ENCODE assay signal across 1 cellular context in genomic region chr1:208245185-208245705, GRCh38.
TF ChIP-seq lines count a peak whose summit lies in the region.

No MANE protein-coding gene starts in this region.

TF ChIP-seq in K562, 482 proteins besides CTCF, POLR2A, EP300 and RAD21 (continued from another document and continues in another):
- no peak for TF ChIP-seq MCM2 (IDR thresholded peaks at IDR 0.05; ENCODE audit: low read depth)
- peak; percentile 52; the same call in 1 of the 2 replicates for TF ChIP-seq ETV1 (tag; conservative IDR thresholded peaks at IDR 0.05; ENCODE audit: low read depth)
- no peak for TF ChIP-seq HIVEP1 (CRISPR knock-in tag; IDR thresholded peaks at IDR 0.05)
- no peak for TF ChIP-seq TCF7 (IDR thresholded peaks at IDR 0.05; ENCODE audit: borderline replicate concordance)
- no peak for TF ChIP-seq SIX5 (IDR thresholded peaks at IDR 0.05; ENCODE audit: borderline replicate concordance in 1 of 2, insufficient read depth in 1 of 2, low read depth in 1 of 2, low read length in 2 of 2)
- no peak for TF ChIP-seq NFIC (IDR thresholded peaks at IDR 0.05)
- peak; percentile 48; the same call in 1 of the 2 replicates for TF ChIP-seq HBP1 (CRISPR knock-in tag; IDR thresholded peaks at IDR 0.05)
- TF ChIP-seq JUND (IDR thresholded peaks at IDR 0.05; ENCODE audit: borderline replicate concordance, low read depth, low read length), result peak; percentile 38; the same call in 1 of the 2 replicates
- no peak for TF ChIP-seq JUND (tag; IDR thresholded peaks at IDR 0.05; ENCODE audit: borderline replicate concordance, low read depth, low read length)
- no peak for TF ChIP-seq EP400 (IDR thresholded peaks at IDR 0.05)
- TF ChIP-seq CBX5 (IDR thresholded peaks at IDR 0.05; ENCODE audit: borderline replicate concordance, low read depth), result no peak
- no peak for TF ChIP-seq KLF1 (tag; IDR thresholded peaks at IDR 0.05)
- no peak for TF ChIP-seq ZNF511 (CRISPR knock-in tag; IDR thresholded peaks at IDR 0.05)
- TF ChIP-seq, protein P1, sequence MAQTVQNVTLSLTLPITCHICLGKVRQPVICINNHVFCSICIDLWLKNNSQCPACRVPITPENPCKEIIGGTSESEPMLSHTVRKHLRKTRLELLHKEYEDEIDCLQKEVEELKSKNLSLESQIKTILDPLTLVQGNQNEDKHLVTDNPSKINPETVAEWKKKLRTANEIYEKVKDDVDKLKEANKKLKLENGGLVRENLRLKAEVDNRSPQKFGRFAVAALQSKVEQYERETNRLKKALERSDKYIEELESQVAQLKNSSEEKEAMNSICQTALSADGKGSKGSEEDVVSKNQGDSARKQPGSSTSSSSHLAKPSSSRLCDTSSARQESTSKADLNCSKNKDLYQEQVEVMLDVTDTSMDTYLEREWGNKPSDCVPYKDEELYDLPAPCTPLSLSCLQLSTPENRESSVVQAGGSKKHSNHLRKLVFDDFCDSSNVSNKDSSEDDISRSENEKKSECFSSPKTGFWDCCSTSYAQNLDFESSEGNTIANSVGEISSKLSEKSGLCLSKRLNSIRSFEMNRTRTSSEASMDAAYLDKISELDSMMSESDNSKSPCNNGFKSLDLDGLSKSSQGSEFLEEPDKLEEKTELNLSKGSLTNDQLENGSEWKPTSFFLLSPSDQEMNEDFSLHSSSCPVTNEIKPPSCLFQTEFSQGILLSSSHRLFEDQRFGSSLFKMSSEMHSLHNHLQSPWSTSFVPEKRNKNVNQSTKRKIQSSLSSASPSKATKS (CRISPR knock-in tag; IDR thresholded peaks at IDR 0.05), result no peak
- no peak for TF ChIP-seq STAT5A (IDR thresholded peaks at IDR 0.05; ENCODE audit: borderline replicate concordance, low read length)
- TF ChIP-seq MLLT1 (IDR thresholded peaks at IDR 0.05), result 0 out of 4 replicates have a peak, but pooled peaks have one; percentile 51 to 52
- TF ChIP-seq ARNT (IDR thresholded peaks at IDR 0.05), result no peak
- TF ChIP-seq TAL1 (IDR thresholded peaks at IDR 0.05), result no peak
- TF ChIP-seq RBBP5 (IDR thresholded peaks at IDR 0.05; ENCODE audit: borderline replicate concordance, insufficient read depth, low read length, poor library complexity, severe bottlenecking), result no peak
- no peak for TF ChIP-seq NR2C1 (IDR thresholded peaks at IDR 0.05)
- no peak for TF ChIP-seq NR2C1 (tag; IDR thresholded peaks at IDR 0.05)
- TF ChIP-seq, protein P2, sequence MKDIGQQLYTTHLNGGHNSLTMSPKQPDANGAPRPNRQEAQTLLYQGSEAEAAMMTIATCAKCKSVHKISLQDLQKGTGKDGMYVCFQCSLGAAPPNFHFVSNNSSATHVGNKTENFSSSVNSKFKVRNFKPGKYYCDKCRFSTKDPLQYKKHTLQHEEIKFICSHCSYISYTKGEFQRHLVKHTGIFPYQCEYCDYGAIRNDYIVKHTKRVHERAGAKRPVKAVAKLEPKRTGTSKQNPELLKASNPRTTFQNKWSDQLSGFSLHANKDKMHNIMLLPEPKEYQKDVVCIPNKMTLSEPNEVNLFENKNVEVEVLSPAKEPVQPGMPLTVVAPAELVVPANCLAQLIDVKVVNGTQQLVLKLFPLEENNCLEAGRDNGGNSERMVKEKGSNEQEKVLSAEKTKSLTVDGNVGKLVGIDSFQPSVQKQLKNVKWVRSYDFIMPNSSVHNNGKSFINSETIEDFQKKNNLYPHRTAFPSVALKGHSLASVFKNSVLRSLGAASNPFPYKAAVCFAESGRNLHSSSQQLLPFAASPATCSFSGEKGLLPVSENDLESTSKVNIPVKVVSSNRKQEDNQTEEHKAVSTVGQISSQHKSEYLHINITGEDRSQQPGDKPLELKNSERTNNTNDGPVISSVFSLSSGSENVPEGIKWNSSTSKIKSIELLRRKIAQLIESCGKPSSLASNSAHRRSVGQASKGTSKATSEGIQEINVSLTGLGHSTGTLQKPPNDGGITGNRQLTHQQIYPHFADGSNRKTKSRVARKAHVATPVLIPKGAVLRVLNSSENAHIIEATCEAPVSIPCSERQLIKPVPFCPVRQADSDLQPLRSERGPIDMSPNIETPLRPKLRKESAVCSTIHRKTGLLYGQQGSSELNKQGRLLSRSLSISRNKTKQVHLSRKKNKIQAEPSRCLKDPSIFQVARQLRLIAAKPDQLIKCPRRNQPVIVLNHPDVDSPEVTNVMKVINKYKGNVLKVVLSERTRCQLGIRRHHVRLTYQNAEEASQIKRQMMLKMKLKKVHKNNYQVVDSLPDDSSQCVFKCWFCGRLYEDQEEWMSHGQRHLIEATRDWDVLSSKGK (CRISPR knock-in tag; IDR thresholded peaks at IDR 0.05), result no peak
- TF ChIP-seq SREBF2 (CRISPR knock-in tag; IDR thresholded peaks at IDR 0.05), result no peak
- TF ChIP-seq RCOR1 (IDR thresholded peaks at IDR 0.05; ENCODE audit: borderline replicate concordance in 1 of 2, low read depth in 2 of 2, low read length in 2 of 2), result peak; percentile 77 to 87
- no peak for TF ChIP-seq GATAD2B (IDR thresholded peaks at IDR 0.05; ENCODE audit: borderline replicate concordance)
- no peak; the same call in 1 of the 2 replicates for TF ChIP-seq CTBP1 (IDR thresholded peaks at IDR 0.05; ENCODE audit: borderline replicate concordance)
- TF ChIP-seq ZBTB9 (CRISPR knock-in tag; IDR thresholded peaks at IDR 0.05), result 0 out of 2 replicates have a peak, but pooled peaks have one; percentile 49
- no peak for TF ChIP-seq THAP12 (CRISPR knock-in tag; IDR thresholded peaks at IDR 0.05)
- peak; percentile 60 for TF ChIP-seq BHLHE40 (IDR thresholded peaks at IDR 0.05; ENCODE audit: low read length)
- no peak for TF ChIP-seq POLR2H (tag; IDR thresholded peaks at IDR 0.05; ENCODE audit: low read depth)
- TF ChIP-seq HMGN3 (IDR thresholded peaks at IDR 0.05; ENCODE audit: borderline replicate concordance, extremely low read depth, insufficient read length, low read depth, low read length), result no peak
- no peak for TF ChIP-seq ZSCAN29 (IDR thresholded peaks at IDR 0.05)
- peak in 1 of 2 experiments; percentile 66; a peak in 2 of 4 replicates for TF ChIP-seq HDAC1 (IDR thresholded peaks at IDR 0.05)
- no peak for TF ChIP-seq HSF4 (CRISPR knock-in tag; IDR thresholded peaks at IDR 0.05; ENCODE audit: borderline replicate concordance)
- no peak for TF ChIP-seq HNRNPK (IDR thresholded peaks at IDR 0.05; ENCODE audit: low read depth, low read length, poor library complexity, severe bottlenecking)
- TF ChIP-seq, protein P3, sequence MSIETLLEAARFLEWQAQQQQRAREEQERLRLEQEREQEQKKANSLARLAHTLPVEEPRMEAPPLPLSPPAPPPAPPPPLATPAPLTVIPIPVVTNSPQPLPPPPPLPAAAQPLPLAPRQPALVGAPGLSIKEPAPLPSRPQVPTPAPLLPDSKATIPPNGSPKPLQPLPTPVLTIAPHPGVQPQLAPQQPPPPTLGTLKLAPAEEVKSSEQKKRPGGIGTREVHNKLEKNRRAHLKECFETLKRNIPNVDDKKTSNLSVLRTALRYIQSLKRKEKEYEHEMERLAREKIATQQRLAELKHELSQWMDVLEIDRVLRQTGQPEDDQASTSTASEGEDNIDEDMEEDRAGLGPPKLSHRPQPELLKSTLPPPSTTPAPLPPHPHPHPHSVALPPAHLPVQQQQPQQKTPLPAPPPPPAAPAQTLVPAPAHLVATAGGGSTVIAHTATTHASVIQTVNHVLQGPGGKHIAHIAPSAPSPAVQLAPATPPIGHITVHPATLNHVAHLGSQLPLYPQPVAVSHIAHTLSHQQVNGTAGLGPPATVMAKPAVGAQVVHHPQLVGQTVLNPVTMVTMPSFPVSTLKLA (conservative IDR thresholded peaks at IDR 0.05), result no peak
- no peak for TF ChIP-seq TAF7 (tag; IDR thresholded peaks at IDR 0.05)
- no peak for TF ChIP-seq FOXK1 (CRISPR knock-in tag; IDR thresholded peaks at IDR 0.05; ENCODE audit: borderline replicate concordance)
- no peak for TF ChIP-seq SRSF9 (IDR thresholded peaks at IDR 0.05; ENCODE audit: borderline replicate concordance, low read depth, low read length)
- TF ChIP-seq, protein P4, sequence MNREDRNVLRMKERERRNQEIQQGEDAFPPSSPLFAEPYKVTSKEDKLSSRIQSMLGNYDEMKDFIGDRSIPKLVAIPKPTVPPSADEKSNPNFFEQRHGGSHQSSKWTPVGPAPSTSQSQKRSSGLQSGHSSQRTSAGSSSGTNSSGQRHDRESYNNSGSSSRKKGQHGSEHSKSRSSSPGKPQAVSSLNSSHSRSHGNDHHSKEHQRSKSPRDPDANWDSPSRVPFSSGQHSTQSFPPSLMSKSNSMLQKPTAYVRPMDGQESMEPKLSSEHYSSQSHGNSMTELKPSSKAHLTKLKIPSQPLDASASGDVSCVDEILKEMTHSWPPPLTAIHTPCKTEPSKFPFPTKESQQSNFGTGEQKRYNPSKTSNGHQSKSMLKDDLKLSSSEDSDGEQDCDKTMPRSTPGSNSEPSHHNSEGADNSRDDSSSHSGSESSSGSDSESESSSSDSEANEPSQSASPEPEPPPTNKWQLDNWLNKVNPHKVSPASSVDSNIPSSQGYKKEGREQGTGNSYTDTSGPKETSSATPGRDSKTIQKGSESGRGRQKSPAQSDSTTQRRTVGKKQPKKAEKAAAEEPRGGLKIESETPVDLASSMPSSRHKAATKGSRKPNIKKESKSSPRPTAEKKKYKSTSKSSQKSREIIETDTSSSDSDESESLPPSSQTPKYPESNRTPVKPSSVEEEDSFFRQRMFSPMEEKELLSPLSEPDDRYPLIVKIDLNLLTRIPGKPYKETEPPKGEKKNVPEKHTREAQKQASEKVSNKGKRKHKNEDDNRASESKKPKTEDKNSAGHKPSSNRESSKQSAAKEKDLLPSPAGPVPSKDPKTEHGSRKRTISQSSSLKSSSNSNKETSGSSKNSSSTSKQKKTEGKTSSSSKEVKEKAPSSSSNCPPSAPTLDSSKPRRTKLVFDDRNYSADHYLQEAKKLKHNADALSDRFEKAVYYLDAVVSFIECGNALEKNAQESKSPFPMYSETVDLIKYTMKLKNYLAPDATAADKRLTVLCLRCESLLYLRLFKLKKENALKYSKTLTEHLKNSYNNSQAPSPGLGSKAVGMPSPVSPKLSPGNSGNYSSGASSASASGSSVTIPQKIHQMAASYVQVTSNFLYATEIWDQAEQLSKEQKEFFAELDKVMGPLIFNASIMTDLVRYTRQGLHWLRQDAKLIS (CRISPR knock-in tag; IDR thresholded peaks at IDR 0.05), result 0 out of 2 replicates have a peak, but pooled peaks have one; percentile 52
- no peak for TF ChIP-seq KDM5B (IDR thresholded peaks at IDR 0.05; ENCODE audit: insufficient replicate concordance, low read depth, low read length)
- TF ChIP-seq, protein P5, sequence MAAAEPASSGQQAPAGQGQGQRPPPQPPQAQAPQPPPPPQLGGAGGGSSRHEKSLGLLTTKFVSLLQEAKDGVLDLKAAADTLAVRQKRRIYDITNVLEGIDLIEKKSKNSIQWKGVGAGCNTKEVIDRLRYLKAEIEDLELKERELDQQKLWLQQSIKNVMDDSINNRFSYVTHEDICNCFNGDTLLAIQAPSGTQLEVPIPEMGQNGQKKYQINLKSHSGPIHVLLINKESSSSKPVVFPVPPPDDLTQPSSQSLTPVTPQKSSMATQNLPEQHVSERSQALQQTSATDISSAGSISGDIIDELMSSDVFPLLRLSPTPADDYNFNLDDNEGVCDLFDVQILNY (CRISPR knock-in tag; IDR thresholded peaks at IDR 0.05), result no peak
- TF ChIP-seq ARID2 (IDR thresholded peaks at IDR 0.05), result peak; percentile 72
- no peak for TF ChIP-seq NFATC3 (IDR thresholded peaks at IDR 0.05)
- TF ChIP-seq ZNF75A (CRISPR knock-in tag; IDR thresholded peaks at IDR 0.05), result no peak
- no peak for TF ChIP-seq NFXL1 (CRISPR knock-in tag; IDR thresholded peaks at IDR 0.05)
